Comparison of ENCODE assay signal across 25 cellular contexts in the genomic region with DNA sequence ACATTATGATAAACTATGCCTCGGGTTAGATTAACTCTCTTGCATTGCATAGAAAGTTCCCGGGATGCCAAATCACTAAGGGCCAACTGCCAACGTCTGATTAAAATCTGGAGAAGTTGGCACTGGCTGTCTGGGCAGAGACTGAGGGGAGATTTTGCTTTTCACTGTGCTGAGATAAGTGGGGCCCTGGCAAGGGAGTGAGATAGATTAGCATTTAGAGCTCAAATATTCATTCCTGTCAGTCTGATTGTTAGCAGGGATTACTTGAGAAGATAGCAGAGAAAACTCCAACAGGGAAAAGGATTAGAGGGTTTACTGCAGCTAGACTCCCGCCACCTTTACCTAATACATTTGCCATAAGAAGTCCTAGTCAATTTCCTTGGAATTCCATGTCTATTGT.
A peak's percentile ranks its signal among the peaks of the same experiment; 100 is the strongest.
DNase-seq lines count a peak whose midpoint lies in the region; ATAC-seq and TF ChIP-seq lines count a peak whose summit lies in the region.
"Had no signal": no experiment of that assay in that cellular context is flagged by ENCODE, and none has a peak within 500 bp of the region (broad histone marks: within the 10 kb centered on the region; RNA-seq: fewer than 3 reads in every experiment).

No MANE protein-coding gene starts in this region.

- H3F3A ChIP-seq in GM23338 (replicated peaks; ENCODE audit: low read depth): no peaks in the 10 kb centered on the region

- H2AFZ ChIP-seq in GM23338: no peak overlapping the region

- H3K36me3 Mint-ChIP-seq in GM23338 (ENCODE audit: low read depth): no peaks in the 10 kb centered on the region
- H3K36me3 Mint-ChIP-seq: activated naive CD8-positive, alpha-beta T cell treated with anti-CD3 and anti-CD28 coated beads for 36 hours; CD14-positive monocyte had no signal

- H3K4me3 Mint-ChIP-seq in GM23338: no peak overlapping the region
- H3K4me3 Mint-ChIP-seq: activated naive CD8-positive, alpha-beta T cell treated with anti-CD3 and anti-CD28 coated beads for 36 hours; CD14-positive monocyte; nephron progenitor cell; T-helper 2 cell treated with Interferon-gamma antibody and Interleukin-4, amounts not matched to agents 5 μg/mL and 100 μg/mL, for 36 hours had no signal

- no peak overlapping the region for H3K4me2 ChIP-seq in GM23338

- H3K4me3 ChIP-seq in GM23338 (no peak overlapping the region), retinal pigment epithelial cell (ENCODE audit: low read length) (no peak overlapping the region)
- H3K4me3 ChIP-seq: ovary, transverse colon had no signal

- H3K4me1 ChIP-seq in GM23338 (ENCODE audit: insufficient read depth): no peaks in the 10 kb centered on the region
- H3K4me1 ChIP-seq: transverse colon had no signal

- H4K20me1 ChIP-seq in GM23338 (replicated peaks; ENCODE audit: insufficient read depth): no peaks in the 10 kb centered on the region

- ATAC-seq in GM23338 (no peak), GM18867 (IDR thresholded peaks at IDR 0.05; ENCODE audit: unreplicated experiment) (no peak)
- ATAC-seq: PC-3 had no signal

- peaks cover 2% of the 10 kb centered on the region for H3K27me3 Mint-ChIP-seq in GM23338 (ENCODE audit: insufficient read depth, low read depth, poor library complexity)
- H3K27me3 Mint-ChIP-seq: activated naive CD8-positive, alpha-beta T cell treated with anti-CD3 and anti-CD28 coated beads for 36 hours had no signal

- H3K4me1 Mint-ChIP-seq in GM23338: peaks cover 4% of the 10 kb centered on the region; the same call in 2 of the 3 replicates
- H3K4me1 Mint-ChIP-seq: activated naive CD8-positive, alpha-beta T cell treated with anti-CD3 and anti-CD28 coated beads for 36 hours; CD14-positive monocyte had no signal

- H3K79me2 ChIP-seq in GM23338 (replicated peaks; ENCODE audit: insufficient read depth): no peaks in the 10 kb centered on the region

- no peaks in the 10 kb centered on the region; the same call in 2 of the 3 replicates for H3K9me3 Mint-ChIP-seq in GM23338

- no peaks in the 10 kb centered on the region for H3K9me2 ChIP-seq in GM23338 (ENCODE audit: insufficient read depth)

- H3K27me3 ChIP-seq in GM23338 (ENCODE audit: insufficient read depth): no peaks in the 10 kb centered on the region
- H3K27me3 ChIP-seq: ovary, transverse colon had no signal

- no peak for TF ChIP-seq CTCF in GM23338 (conservative IDR thresholded peaks at IDR 0.05; ENCODE audit: low read depth in 2 of 2)
- TF ChIP-seq CTCF in retinal pigment epithelial cell (conservative IDR thresholded peaks at IDR 0.05; ENCODE audit: low read depth, low read length): no peak

- DNase-seq in GM23338 (ENCODE audit: low spot score) (no peak), NCI-H446 treated with DMSO at 0.1 percent for 48 hours (lab: John Stamatoyannopoulos, UW) (peak; percentile 54), cerebellar cortex (ENCODE audit: low spot score) (peak; percentile 26), retinal pigment epithelial cell (ENCODE audit: low read depth) (peak; percentile 78), NCI-H345 treated with DMSO at 0.1 percent for 48 hours (lab: John Stamatoyannopoulos, UW; ENCODE audit: unreplicated experiment) (no peak), Ammon's horn (ENCODE audit: low spot score) (no peak)
- DNase-seq: activated CD4-positive, alpha-beta T cell treated with anti-CD3 and anti-CD28 coated beads for 4 hours; activated CD8-positive, alpha-beta memory T cell treated with anti-CD3 and anti-CD28 coated beads for 24 hours; activated effector memory CD4-positive, alpha-beta T cell treated with anti-CD3 and anti-CD28 coated beads, Interleukin-2, amount 50 U/mL, for 16 hours; activated naive CD8-positive, alpha-beta T cell treated with anti-CD3 and anti-CD28 coated beads for 36 hours; activated T-cell treated with anti-CD3 and anti-CD28 coated beads, Interleukin-2, amount 50 U/mL, for 1 hour; Calu3; glutamatergic neuron; NCI-H1105 treated with DMSO at 0.1 percent for 48 hours; NCI-H2029; NCI-H345; nephron progenitor cell; ovary; PC-3; small intestine; stimulated activated CD8-positive, alpha-beta memory T cell treated with anti-CD3 and anti-CD28 coated beads, Interleukin-4, amount 100 ng/mL, for 48 hours; transverse colon had no signal

- no peaks in the 10 kb centered on the region for H3K36me3 ChIP-seq in GM23338 (ENCODE audit: insufficient read depth)
- H3K36me3 ChIP-seq: ovary, transverse colon had no signal

- no peak overlapping the region for H3K27ac ChIP-seq in GM23338 (ENCODE audit: low read depth)
- H3K27ac ChIP-seq: ovary, transverse colon had no signal

- H3K27ac Mint-ChIP-seq in GM23338: peak overlapping the region; percentile 23; the same call in 1 of the 2 replicates
- H3K27ac Mint-ChIP-seq: activated naive CD8-positive, alpha-beta T cell treated with anti-CD3 and anti-CD28 coated beads for 36 hours; CD14-positive monocyte; nephron progenitor cell; T-helper 2 cell treated with Interferon-gamma antibody and Interleukin-4, amounts not matched to agents 5 μg/mL and 100 μg/mL, for 36 hours had no signal

TF ChIP-seq in GM23338, 12 proteins besides CTCF, POLR2A, EP300 and RAD21:
- TF ChIP-seq POLR2AphosphoS5 (IDR thresholded peaks at IDR 0.05; ENCODE audit: low read depth) (no peak), JUNB (IDR thresholded peaks at IDR 0.05; ENCODE audit: unreplicated experiment) (no peak), NANOG (IDR thresholded peaks at IDR 0.05; ENCODE audit: borderline replicate concordance) (no peak), ZNF331 (CRISPR knock-in tag; IDR thresholded peaks at IDR 0.05; ENCODE audit: low read depth) (no peak), ZNF114 (CRISPR knock-in tag; IDR thresholded peaks at IDR 0.05) (no peak), STAT1 (IDR thresholded peaks at IDR 0.05; ENCODE audit: unreplicated experiment) (no peak), CREB1 (CRISPR knock-in tag; IDR thresholded peaks at IDR 0.05; ENCODE audit: low read depth) (no peak)
- TF ChIP-seq, protein P1, sequence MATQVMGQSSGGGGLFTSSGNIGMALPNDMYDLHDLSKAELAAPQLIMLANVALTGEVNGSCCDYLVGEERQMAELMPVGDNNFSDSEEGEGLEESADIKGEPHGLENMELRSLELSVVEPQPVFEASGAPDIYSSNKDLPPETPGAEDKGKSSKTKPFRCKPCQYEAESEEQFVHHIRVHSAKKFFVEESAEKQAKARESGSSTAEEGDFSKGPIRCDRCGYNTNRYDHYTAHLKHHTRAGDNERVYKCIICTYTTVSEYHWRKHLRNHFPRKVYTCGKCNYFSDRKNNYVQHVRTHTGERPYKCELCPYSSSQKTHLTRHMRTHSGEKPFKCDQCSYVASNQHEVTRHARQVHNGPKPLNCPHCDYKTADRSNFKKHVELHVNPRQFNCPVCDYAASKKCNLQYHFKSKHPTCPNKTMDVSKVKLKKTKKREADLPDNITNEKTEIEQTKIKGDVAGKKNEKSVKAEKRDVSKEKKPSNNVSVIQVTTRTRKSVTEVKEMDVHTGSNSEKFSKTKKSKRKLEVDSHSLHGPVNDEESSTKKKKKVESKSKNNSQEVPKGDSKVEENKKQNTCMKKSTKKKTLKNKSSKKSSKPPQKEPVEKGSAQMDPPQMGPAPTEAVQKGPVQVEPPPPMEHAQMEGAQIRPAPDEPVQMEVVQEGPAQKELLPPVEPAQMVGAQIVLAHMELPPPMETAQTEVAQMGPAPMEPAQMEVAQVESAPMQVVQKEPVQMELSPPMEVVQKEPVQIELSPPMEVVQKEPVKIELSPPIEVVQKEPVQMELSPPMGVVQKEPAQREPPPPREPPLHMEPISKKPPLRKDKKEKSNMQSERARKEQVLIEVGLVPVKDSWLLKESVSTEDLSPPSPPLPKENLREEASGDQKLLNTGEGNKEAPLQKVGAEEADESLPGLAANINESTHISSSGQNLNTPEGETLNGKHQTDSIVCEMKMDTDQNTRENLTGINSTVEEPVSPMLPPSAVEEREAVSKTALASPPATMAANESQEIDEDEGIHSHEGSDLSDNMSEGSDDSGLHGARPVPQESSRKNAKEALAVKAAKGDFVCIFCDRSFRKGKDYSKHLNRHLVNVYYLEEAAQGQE (IDR thresholded peaks at IDR 0.05; ENCODE audit: unreplicated experiment): no peak

Comparison
In these comparisons a context has a peak if more than half of its experiments do, and no peak if none do; other contexts are left out.
1. DNase-seq: peak in NCI-H446 treated with DMSO at 0.1 percent for 48 hours (single experiment), cerebellar cortex (single experiment) and retinal pigment epithelial cell (single experiment); none in GM23338 (single experiment), NCI-H345 treated with DMSO at 0.1 percent for 48 hours (single experiment) and Ammon's horn (single experiment).